In genomic region chr16:20348365-20349185, GRCh38 we compare ENCODE assay signal across 16 cellular contexts. TPM values are rescaled to one million over a fixed set of nuclear protein-coding genes. Genes with fewer than 3 reads are reported as not detected.
DNase-seq lines count a peak whose midpoint lies in the region; ATAC-seq and TF ChIP-seq lines count a peak whose summit lies in the region.
"Had no signal": no experiment of that assay in that cellular context is flagged by ENCODE, and none has a peak within 500 bp of the region (broad histone marks: within the 10 kb centered on the region; RNA-seq: fewer than 3 reads in every experiment).

No MANE protein-coding gene starts in this region.

- peak in 1 of 2 donors; percentile 39 for ATAC-seq in lower lobe of right lung
- ATAC-seq in HG02798 (IDR thresholded peaks at IDR 0.05; ENCODE audit: poor library complexity, unreplicated experiment), result no peak

- H3K4me1 ChIP-seq in SJCRH30 (no peaks in the 10 kb centered on the region), lower lobe of right lung (no peaks in the 10 kb centered on the region)
- H3K4me1 ChIP-seq: BE2C, parathyroid adenoma had no signal

- no peaks in the 10 kb centered on the region for H3K27me3 ChIP-seq in SJCRH30
- peaks cover 31% of the 10 kb centered on the region for H3K27me3 ChIP-seq in lower lobe of right lung (ENCODE audit: low read depth)
- H3K27me3 ChIP-seq: BE2C had no signal

- H3K4me3 ChIP-seq in SJCRH30, result no peak overlapping the region
- no peak overlapping the region for H3K4me3 ChIP-seq in lower lobe of right lung
- H3K4me3 ChIP-seq: cardiac muscle cell had no signal

- TF ChIP-seq CTCF in GM13977 (IDR thresholded peaks at IDR 0.05; ENCODE audit: extremely low read depth, insufficient read depth, missing control alignments) (no peak), lower lobe of right lung (IDR thresholded peaks at IDR 0.05) (no peak)

- intact Hi-C loops in lower lobe of right lung (cut with DNase I), result no loop called here

- H3K27ac ChIP-seq in SJCRH30 (no peak overlapping the region), lower lobe of right lung (no peak overlapping the region)
- H3K27ac ChIP-seq: cardiac muscle cell, parathyroid adenoma had no signal

- H3K36me3 ChIP-seq in SJCRH30 (no peaks in the 10 kb centered on the region), lower lobe of right lung (no peaks in the 10 kb centered on the region)
- H3K36me3 ChIP-seq: BE2C, cardiac muscle cell had no signal

- in situ Hi-C loops in GM13977 (cut with MboI; ENCODE audit: low pct_unique_long_range_greater_than_20kb, low sequenced_read_pairs, unreplicated experiment), result no loop called here

- H3K9me3 ChIP-seq in SJCRH30 (replicated peaks), result no peaks in the 10 kb centered on the region
- H3K9me3 ChIP-seq in lower lobe of right lung, result no peaks in the 10 kb centered on the region
- H3K9me3 ChIP-seq: BE2C had no signal

- peak; percentile 37 for DNase-seq in D341Med (ENCODE audit: low spot score)
- DNase-seq in GM13977 (ENCODE audit: low spot score), result peak; percentile 26
- peak; percentile 32 to 41 for DNase-seq in SJCRH30
- peak; percentile 38 for DNase-seq in lower lobe of right lung
- no peak for DNase-seq in NOMO-1 treated with DMSO at 0.1 percent for 48 hours (lab: John Stamatoyannopoulos, UW; ENCODE audit: unreplicated experiment)
- no peak for DNase-seq in DMS 273 treated with DMSO at 0.1 percent for 48 hours (lab: John Stamatoyannopoulos, UW)
- no peak for DNase-seq in GOT3 (lab: John Stamatoyannopoulos, UW)
- DNase-seq: activated CD4-positive, alpha-beta memory T cell treated with anti-CD3 and anti-CD28 coated beads, Interleukin-2, amount 10 ng/mL, durations not matched to agents 7 days and 5 days; activated naive CD4-positive, alpha-beta T cell treated with anti-CD3 and anti-CD28 coated beads for 36 hours; BE2C; MV-4-11 had no signal

RNA-seq across cellular contexts. Expression of gene UMOD, which starts 3.9 kb away (rescaled TPM):
- not detected in 2 replicates for total RNA-seq in SJCRH30 (2014; rRNA removed; shearing (Covaris generic))
- total RNA-seq in lower lobe of right lung, result not detected
- total RNA-seq: activated CD4-positive, alpha-beta memory T cell treated with anti-CD3 and anti-CD28 coated beads, Interleukin-2, amount 10 ng/mL, durations not matched to agents 7 days and 5 days; activated naive CD4-positive, alpha-beta T cell treated with anti-CD3 and anti-CD28 coated beads for 36 hours; cardiac muscle cell; mesenteric fat pad; T-helper 1 cell treated with Interleukin-12 subunit alpha and Interleukin-12 subunit beta and Interleukin-4 antibody, amounts not matched to agents 30 ng/mL and 1 ng/mL, for 36 hours had no signal

RNA-seq across cellular contexts. Expression of gene GP2, which starts 21.3 kb away (rescaled TPM):
- not detected in 2 replicates for total RNA-seq in SJCRH30 (2014; rRNA removed; shearing (Covaris generic))
- 0.18 TPM for total RNA-seq in lower lobe of right lung
- total RNA-seq: activated CD4-positive, alpha-beta memory T cell treated with anti-CD3 and anti-CD28 coated beads, Interleukin-2, amount 10 ng/mL, durations not matched to agents 7 days and 5 days; activated naive CD4-positive, alpha-beta T cell treated with anti-CD3 and anti-CD28 coated beads for 36 hours; cardiac muscle cell; T-helper 1 cell treated with Interleukin-12 subunit alpha and Interleukin-12 subunit beta and Interleukin-4 antibody, amounts not matched to agents 30 ng/mL and 1 ng/mL, for 36 hours had no signal

RNA-seq across cellular contexts. Expression of gene PDILT, which starts 56.0 kb away (rescaled TPM):
- not detected in 2 replicates for total RNA-seq in SJCRH30 (2014; rRNA removed; shearing (Covaris generic))
- total RNA-seq in lower lobe of right lung, result not detected
- total RNA-seq: activated CD4-positive, alpha-beta memory T cell treated with anti-CD3 and anti-CD28 coated beads, Interleukin-2, amount 10 ng/mL, durations not matched to agents 7 days and 5 days; activated naive CD4-positive, alpha-beta T cell treated with anti-CD3 and anti-CD28 coated beads for 36 hours; cardiac muscle cell; mesenteric fat pad; T-helper 1 cell treated with Interleukin-12 subunit alpha and Interleukin-12 subunit beta and Interleukin-4 antibody, amounts not matched to agents 30 ng/mL and 1 ng/mL, for 36 hours had no signal

Comparison
In these comparisons a context has a peak if more than half of its experiments do, and no peak if none do; other contexts are left out.
1. DNase-seq: peak in D341Med (single experiment), GM13977 (single experiment), SJCRH30 (2 of 2) and lower lobe of right lung (single experiment); none in NOMO-1 treated with DMSO at 0.1 percent for 48 hours (single experiment), DMS 273 treated with DMSO at 0.1 percent for 48 hours (single experiment) and GOT3 (single experiment).